In the genomic region with DNA sequence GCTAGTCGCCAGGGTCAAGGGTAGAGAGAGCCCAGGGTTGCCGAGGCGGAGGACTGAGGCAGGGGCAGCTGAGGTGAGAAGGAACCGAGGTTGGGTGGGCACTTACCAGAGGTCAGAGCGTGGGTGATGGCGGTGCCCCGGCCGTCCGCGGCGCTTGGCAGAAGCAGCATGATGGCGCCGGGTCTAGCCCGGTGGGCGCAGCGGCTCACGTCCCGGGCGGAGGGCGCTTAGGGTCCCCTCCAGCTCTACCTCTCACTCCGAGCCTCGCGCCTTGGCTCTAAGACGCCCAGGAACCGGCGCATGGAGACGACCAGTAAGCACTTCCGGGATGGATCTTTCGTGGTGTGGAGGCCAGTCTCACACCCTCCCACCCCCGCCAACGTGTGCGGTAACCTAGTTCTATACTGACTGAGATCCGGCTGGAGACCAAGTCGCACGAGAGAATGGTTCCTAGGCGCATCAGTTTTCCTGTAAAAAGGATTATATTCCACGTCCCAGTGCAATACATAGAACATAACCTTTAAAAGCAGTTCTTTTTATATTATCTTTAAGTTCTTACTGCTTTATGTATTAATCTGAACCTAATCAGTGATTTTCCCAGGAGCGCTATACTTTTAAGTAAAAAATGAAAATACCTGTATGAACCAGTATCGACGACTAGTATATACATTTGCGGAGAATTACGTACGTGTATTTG, we compare ENCODE assay signal across 1 cellular context.
TF ChIP-seq lines count a peak whose summit lies in the region.

A gene with protein sequence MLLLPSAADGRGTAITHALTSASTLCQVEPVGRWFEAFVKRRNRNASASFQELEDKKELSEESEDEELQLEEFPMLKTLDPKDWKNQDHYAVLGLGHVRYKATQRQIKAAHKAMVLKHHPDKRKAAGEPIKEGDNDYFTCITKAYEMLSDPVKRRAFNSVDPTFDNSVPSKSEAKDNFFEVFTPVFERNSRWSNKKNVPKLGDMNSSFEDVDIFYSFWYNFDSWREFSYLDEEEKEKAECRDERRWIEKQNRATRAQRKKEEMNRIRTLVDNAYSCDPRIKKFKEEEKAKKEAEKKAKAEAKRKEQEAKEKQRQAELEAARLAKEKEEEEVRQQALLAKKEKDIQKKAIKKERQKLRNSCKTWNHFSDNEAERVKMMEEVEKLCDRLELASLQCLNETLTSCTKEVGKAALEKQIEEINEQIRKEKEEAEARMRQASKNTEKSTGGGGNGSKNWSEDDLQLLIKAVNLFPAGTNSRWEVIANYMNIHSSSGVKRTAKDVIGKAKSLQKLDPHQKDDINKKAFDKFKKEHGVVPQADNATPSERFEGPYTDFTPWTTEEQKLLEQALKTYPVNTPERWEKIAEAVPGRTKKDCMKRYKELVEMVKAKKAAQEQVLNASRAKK (minus strand): TSS at position 315 of the 697 bp plus-strand sequence. CDS start 145 bp downstream, at position 170.

TF ChIP-seq in SK-N-SH, 30 proteins besides CTCF, POLR2A, EP300 and RAD21 (continued from another document):
- TF ChIP-seq, protein P1, sequence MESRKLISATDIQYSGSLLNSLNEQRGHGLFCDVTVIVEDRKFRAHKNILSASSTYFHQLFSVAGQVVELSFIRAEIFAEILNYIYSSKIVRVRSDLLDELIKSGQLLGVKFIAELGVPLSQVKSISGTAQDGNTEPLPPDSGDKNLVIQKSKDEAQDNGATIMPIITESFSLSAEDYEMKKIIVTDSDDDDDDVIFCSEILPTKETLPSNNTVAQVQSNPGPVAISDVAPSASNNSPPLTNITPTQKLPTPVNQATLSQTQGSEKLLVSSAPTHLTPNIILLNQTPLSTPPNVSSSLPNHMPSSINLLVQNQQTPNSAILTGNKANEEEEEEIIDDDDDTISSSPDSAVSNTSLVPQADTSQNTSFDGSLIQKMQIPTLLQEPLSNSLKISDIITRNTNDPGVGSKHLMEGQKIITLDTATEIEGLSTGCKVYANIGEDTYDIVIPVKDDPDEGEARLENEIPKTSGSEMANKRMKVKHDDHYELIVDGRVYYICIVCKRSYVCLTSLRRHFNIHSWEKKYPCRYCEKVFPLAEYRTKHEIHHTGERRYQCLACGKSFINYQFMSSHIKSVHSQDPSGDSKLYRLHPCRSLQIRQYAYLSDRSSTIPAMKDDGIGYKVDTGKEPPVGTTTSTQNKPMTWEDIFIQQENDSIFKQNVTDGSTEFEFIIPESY (IDR thresholded peaks at IDR 0.05; ENCODE audit: borderline replicate concordance, low read depth), result peak; percentile 73; the same call in 1 of the 2 replicates
- TF ChIP-seq NFIC (IDR thresholded peaks at IDR 0.05; ENCODE audit: borderline replicate concordance), result no peak; the same call in 1 of the 2 replicates
- TF ChIP-seq GATA2 (CRISPR knock-in tag; IDR thresholded peaks at IDR 0.05), result no peak
- TF ChIP-seq, protein P2, sequence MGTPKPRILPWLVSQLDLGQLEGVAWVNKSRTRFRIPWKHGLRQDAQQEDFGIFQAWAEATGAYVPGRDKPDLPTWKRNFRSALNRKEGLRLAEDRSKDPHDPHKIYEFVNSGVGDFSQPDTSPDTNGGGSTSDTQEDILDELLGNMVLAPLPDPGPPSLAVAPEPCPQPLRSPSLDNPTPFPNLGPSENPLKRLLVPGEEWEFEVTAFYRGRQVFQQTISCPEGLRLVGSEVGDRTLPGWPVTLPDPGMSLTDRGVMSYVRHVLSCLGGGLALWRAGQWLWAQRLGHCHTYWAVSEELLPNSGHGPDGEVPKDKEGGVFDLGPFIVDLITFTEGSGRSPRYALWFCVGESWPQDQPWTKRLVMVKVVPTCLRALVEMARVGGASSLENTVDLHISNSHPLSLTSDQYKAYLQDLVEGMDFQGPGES (IDR thresholded peaks at IDR 0.05; ENCODE audit: low read depth, low read length), result peak; percentile 42; the same call in 1 of the 2 replicates
- TF ChIP-seq GABPA (IDR thresholded peaks at IDR 0.05; ENCODE audit: low read depth), result peak; percentile 95
- peak; percentile 96 for TF ChIP-seq POLR2AphosphoS5 (IDR thresholded peaks at IDR 0.05; ENCODE audit: low read depth, low read length)
- peak; percentile 92 for TF ChIP-seq CHD2 (IDR thresholded peaks at IDR 0.05; ENCODE audit: low read length, partially characterized antibody)
- TF ChIP-seq RFX5 (IDR thresholded peaks at IDR 0.05; ENCODE audit: low read length), result peak; percentile 56; the same call in 1 of the 2 replicates
- TF ChIP-seq REST (IDR thresholded peaks at IDR 0.05; ENCODE audit: low read depth, low read length), result peak; percentile 71; the same call in 1 of the 2 replicates
- no peak for TF ChIP-seq RXRA (IDR thresholded peaks at IDR 0.05; ENCODE audit: borderline replicate concordance, low read depth)
- TF ChIP-seq EZH2phosphoT487 (IDR thresholded peaks at IDR 0.05; ENCODE audit: borderline replicate concordance, low read depth), result no peak
- peak; percentile 31; the same call in 1 of the 2 replicates for TF ChIP-seq PBX3 (IDR thresholded peaks at IDR 0.05)
- TF ChIP-seq FOXM1 (IDR thresholded peaks at IDR 0.05; ENCODE audit: low read depth), result no peak
- no peak for TF ChIP-seq TEAD4 (IDR thresholded peaks at IDR 0.05; ENCODE audit: borderline replicate concordance, insufficient read depth)
